Comparison of ENCODE assay signal across 12 cellular contexts in genomic region chr3:177776656-177777055, GRCh38.
DNase-seq lines count a peak whose midpoint lies in the region; ATAC-seq and TF ChIP-seq lines count a peak whose summit lies in the region.
"Had no signal": no experiment of that assay in that cellular context is flagged by ENCODE, and none has a peak within 500 bp of the region (broad histone marks: within the 10 kb centered on the region; RNA-seq: fewer than 3 reads in every experiment).

No MANE protein-coding gene starts in this region.

- intact Hi-C loops in activated CD8-positive, alpha-beta T cell treated with anti-CD3 and anti-CD28 coated beads for 36 hours (cut with micrococcal nuclease) = no loop called here

- H3K36me3 Mint-ChIP-seq in activated CD8-positive, alpha-beta T cell treated with anti-CD3 and anti-CD28 coated beads for 36 hours (ENCODE audit: low read depth) = no peaks in the 10 kb centered on the region
- H3K36me3 Mint-ChIP-seq: activated naive CD4-positive, alpha-beta T cell treated with anti-CD3 and anti-CD28 coated beads, Interleukin-2, amount 10 ng/mL, durations not matched to agents 7 days and 5 days had no signal

- TF ChIP-seq CTCF in kidney epithelial cell (IDR thresholded peaks at IDR 0.05; ENCODE audit: insufficient read depth, low read length, poor library complexity, severe bottlenecking) = no peak
- no peak for TF ChIP-seq CTCF in activated CD8-positive, alpha-beta T cell treated with anti-CD3 and anti-CD28 coated beads for 36 hours (IDR thresholded peaks at IDR 0.05)

- peak overlapping the region; percentile 8 for H3K9ac ChIP-seq in adipocyte (ENCODE audit: low read length)

- H3K36me3 ChIP-seq in adipocyte (ENCODE audit: control insufficient read depth, insufficient read depth, low read length, severe bottlenecking) (no peaks in the 10 kb centered on the region), kidney epithelial cell (ENCODE audit: control insufficient read depth, insufficient read depth, low read length) (no peaks in the 10 kb centered on the region)
- H3K36me3 ChIP-seq: tibial nerve had no signal

- no peaks in the 10 kb centered on the region for H3K27me3 Mint-ChIP-seq in activated CD8-positive, alpha-beta T cell treated with anti-CD3 and anti-CD28 coated beads for 36 hours
- H3K27me3 Mint-ChIP-seq: activated naive CD4-positive, alpha-beta T cell treated with anti-CD3 and anti-CD28 coated beads, Interleukin-2, amount 10 ng/mL, durations not matched to agents 7 days and 5 days; CD4-positive, alpha-beta T cell had no signal

- no peaks in the 10 kb centered on the region for H3K27me3 ChIP-seq in adipocyte (replicated peaks; ENCODE audit: control insufficient read depth, insufficient read depth, low read length)
- H3K27me3 ChIP-seq in kidney epithelial cell (ENCODE audit: control insufficient read depth, insufficient read depth, low read length) = no peaks in the 10 kb centered on the region
- H3K27me3 ChIP-seq: tibial nerve had no signal

- peaks cover 14% of the 10 kb centered on the region for H3K4me1 Mint-ChIP-seq in activated CD8-positive, alpha-beta T cell treated with anti-CD3 and anti-CD28 coated beads for 36 hours (ENCODE audit: low read depth)

- H3K27ac Mint-ChIP-seq in activated CD8-positive, alpha-beta T cell treated with anti-CD3 and anti-CD28 coated beads for 36 hours = no peak overlapping the region
- H3K27ac Mint-ChIP-seq: activated naive CD4-positive, alpha-beta T cell treated with anti-CD3 and anti-CD28 coated beads, Interleukin-2, amount 10 ng/mL, durations not matched to agents 7 days and 5 days; CD4-positive, alpha-beta T cell had no signal

- no peak overlapping the region for H3K4me3 Mint-ChIP-seq in activated CD8-positive, alpha-beta T cell treated with anti-CD3 and anti-CD28 coated beads for 36 hours
- H3K4me3 Mint-ChIP-seq: activated naive CD4-positive, alpha-beta T cell treated with anti-CD3 and anti-CD28 coated beads, Interleukin-2, amount 10 ng/mL, durations not matched to agents 7 days and 5 days; CD4-positive, alpha-beta T cell had no signal

- peaks cover 40% of the 10 kb centered on the region for H3K4me1 ChIP-seq in adipocyte (ENCODE audit: control insufficient read depth, insufficient read depth, low read length)

- CTCF ChIA-PET in activated CD8-positive, alpha-beta T cell treated with anti-CD3 and anti-CD28 coated beads for 36 hours (lab: Charles Lee) = no interaction called here

- H3K9me3 Mint-ChIP-seq in activated CD8-positive, alpha-beta T cell treated with anti-CD3 and anti-CD28 coated beads for 36 hours = no peaks in the 10 kb centered on the region
- H3K9me3 Mint-ChIP-seq: activated naive CD4-positive, alpha-beta T cell treated with anti-CD3 and anti-CD28 coated beads, Interleukin-2, amount 10 ng/mL, durations not matched to agents 7 days and 5 days; CD4-positive, alpha-beta T cell had no signal

- no peak for ATAC-seq in activated CD8-positive, alpha-beta T cell treated with anti-CD3 and anti-CD28 coated beads for 36 hours

- H3K4me3 ChIP-seq in adipocyte (ENCODE audit: low read length) = no peak overlapping the region
- H3K4me3 ChIP-seq in kidney epithelial cell (ENCODE audit: low read depth, low read length) = no peak overlapping the region
- H3K4me3 ChIP-seq: tibial nerve had no signal

- DNase-seq in AG08396 (ENCODE audit: low spot score) (peak; percentile 36), HS-27A (ENCODE audit: low read depth) (peak; percentile 81), adipocyte (ENCODE audit: low read depth) (peak; percentile 39), kidney epithelial cell (ENCODE audit: low read depth) (peak; percentile 94), superior temporal gyrus (ENCODE audit: extremely low spot score) (no peak), HuH-7.5 (ENCODE audit: low spot score) (no peak), UCSD-AML1 (lab: John Stamatoyannopoulos, UW; ENCODE audit: unreplicated experiment) (no peak)
- DNase-seq in activated CD8-positive, alpha-beta T cell treated with anti-CD3 and anti-CD28 coated beads for 36 hours = no peak
- DNase-seq: activated naive CD4-positive, alpha-beta T cell treated with anti-CD3 and anti-CD28 coated beads, Interleukin-2, amount 10 ng/mL, durations not matched to agents 7 days and 5 days; CD4-positive, alpha-beta T cell; NCI-H524 treated with DMSO at 0.1 percent for 48 hours had no signal

- no peaks in the 10 kb centered on the region for H3K9me3 ChIP-seq in adipocyte (ENCODE audit: control insufficient read depth, low read length)
- H3K9me3 ChIP-seq: tibial nerve had no signal

- POLR2A ChIA-PET in activated CD8-positive, alpha-beta T cell treated with anti-CD3 and anti-CD28 coated beads for 36 hours (lab: Charles Lee) = no interaction called here

Comparison
In these comparisons a context has a peak if more than half of its experiments do, and no peak if none do; other contexts are left out.
1. DNase-seq: peak in AG08396 (single experiment), HS-27A (single experiment), adipocyte (single experiment) and kidney epithelial cell (single experiment); none in activated CD8-positive, alpha-beta T cell treated with anti-CD3 and anti-CD28 coated beads for 36 hours (single experiment), superior temporal gyrus (single experiment), HuH-7.5 (single experiment) and UCSD-AML1 (single experiment).